ENCODE assay signal across 30 cellular contexts in the genomic region with DNA sequence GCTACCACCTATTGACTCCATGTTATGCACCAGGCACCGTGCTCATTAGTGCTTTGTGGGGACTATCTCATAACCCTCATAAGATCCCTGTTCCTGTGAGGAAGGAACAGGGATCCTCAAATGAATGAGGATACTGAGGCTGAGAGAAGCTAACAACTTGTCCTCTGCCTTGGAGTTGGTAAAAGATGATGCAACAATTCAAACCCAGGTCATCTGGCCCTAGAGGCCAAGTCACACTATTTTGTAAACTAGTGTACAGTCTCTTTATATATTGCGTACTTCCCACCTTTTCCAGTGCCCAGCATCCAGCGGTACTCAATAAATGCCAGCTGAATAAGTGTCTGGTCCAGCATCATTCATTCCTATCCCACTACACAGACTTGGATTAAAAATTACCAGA.
"Had no signal": no experiment of that assay in that cellular context is flagged by ENCODE, and none has a peak within 500 bp of the region (broad histone marks: within the 10 kb centered on the region; RNA-seq: fewer than 3 reads in every experiment).

No MANE protein-coding gene starts in this region.

- H3K27me3 Mint-ChIP-seq: stimulated activated memory B cell treated with anti-CD40 and anti-IgM and Interleukin-4, amounts not matched to agents 10 μg/mL and 1 μg/mL and 100 μg/mL, for 72 hours had no signal

- H3K9ac ChIP-seq: neural progenitor cell, parathyroid adenoma had no signal

- H3K4me1 ChIP-seq: neural progenitor cell, parathyroid adenoma, psoas muscle, spleen, suprapubic skin, testis, tibial artery, transverse colon, upper lobe of right lung, uterus had no signal

- ATAC-seq: natural killer cell; psoas muscle; sciatic nerve; stimulated activated memory B cell treated with anti-CD40 and anti-IgM and Interleukin-4, amounts not matched to agents 10 μg/mL and 1 μg/mL and 100 μg/mL, for 72 hours; stimulated activated naive CD8-positive, alpha-beta T cell treated with anti-CD3 and anti-CD28 coated beads, Interleukin-15, amount 100 ng/mL, for 72 hours; stimulated activated naive CD8-positive, alpha-beta T cell treated with anti-CD3 and anti-CD28 coated beads, Interleukin-15, Interleukin-2, amounts not matched to agents 100 U/mL and 50 U/mL, for 24 hours; upper lobe of right lung had no signal

- H3K9me3 ChIP-seq: ovary, psoas muscle, spleen, suprapubic skin, testis, tibial artery, transverse colon, upper lobe of right lung, uterus had no signal

- H3K27ac ChIP-seq: neural progenitor cell, ovary, parathyroid adenoma, psoas muscle, skin epidermis, spleen, suprapubic skin, testis, tibial artery, transverse colon, upper lobe of right lung, uterus had no signal

- DNase-seq: natural killer cell; occipital lobe; ovary; posterior cingulate gyrus; psoas muscle; spleen; stimulated activated CD4-positive, alpha-beta T cell treated with anti-CD3 and anti-CD28 coated beads, Interleukin-12 subunit alpha, Interleukin-12 subunit beta, amount 100 ng/mL, for 4 hours; stimulated activated CD4-positive, alpha-beta T cell treated with anti-CD3 and anti-CD28 coated beads, Interleukin-1b, Interleukin-23, amount 100 ng/mL, for 48 hours; stimulated activated CD4-positive, alpha-beta T cell treated with anti-CD3 and anti-CD28 coated beads, Interleukin-4, amount 100 ng/mL, for 1 hour; stimulated activated CD4-positive, alpha-beta T cell treated with anti-CD3 and anti-CD28 coated beads, Interleukin-4, amount 100 ng/mL, for 4 hours; stimulated activated CD8-positive, alpha-beta memory T cell treated with anti-CD3 and anti-CD28 coated beads, Interleukin-4, amount 100 ng/mL, for 48 hours; stimulated activated naive CD4-positive, alpha-beta T cell; stimulated activated naive CD8-positive, alpha-beta T cell treated with anti-CD3 and anti-CD28 coated beads, Interleukin-15, amount 100 ng/mL, for 72 hours; stimulated activated naive CD8-positive, alpha-beta T cell treated with anti-CD3 and anti-CD28 coated beads, Interleukin-15, Interleukin-2, amounts not matched to agents 100 U/mL and 50 U/mL, for 24 hours; substantia nigra; testis; tibial artery; transverse colon; upper lobe of right lung; uterus had no signal

- H3K36me3 Mint-ChIP-seq: natural killer cell; neural progenitor cell; stimulated activated memory B cell treated with anti-CD40 and anti-IgM and Interleukin-4, amounts not matched to agents 10 μg/mL and 1 μg/mL and 100 μg/mL, for 72 hours had no signal

- H3K4me2 ChIP-seq: neural progenitor cell, smooth muscle cell had no signal

- H3K79me2 ChIP-seq: parathyroid adenoma had no signal

- H3K27me3 ChIP-seq: neural progenitor cell, ovary, suprapubic skin, testis, transverse colon, upper lobe of right lung, uterus had no signal

- H3K4me3 ChIP-seq: neural progenitor cell, ovary, psoas muscle, skin epidermis, smooth muscle cell, spleen, suprapubic skin, testis, tibial artery, transverse colon, upper lobe of right lung, uterus had no signal

- H2AFZ ChIP-seq: neural progenitor cell, parathyroid adenoma had no signal

- H3K9me3 Mint-ChIP-seq: natural killer cell; nephron; neural progenitor cell; stimulated activated memory B cell treated with anti-CD40 and anti-IgM and Interleukin-4, amounts not matched to agents 10 μg/mL and 1 μg/mL and 100 μg/mL, for 72 hours; stimulated activated naive CD8-positive, alpha-beta T cell treated with anti-CD3 and anti-CD28 coated beads, Interleukin-15, amount 100 ng/mL, for 72 hours; type B pancreatic cell had no signal

- H3K36me3 ChIP-seq: neural progenitor cell, ovary, spleen, suprapubic skin, tibial artery, transverse colon, upper lobe of right lung, uterus had no signal

- H3K27ac Mint-ChIP-seq: natural killer cell; neural progenitor cell; progenitor cell of endocrine pancreas; stimulated activated memory B cell treated with anti-CD40 and anti-IgM and Interleukin-4, amounts not matched to agents 10 μg/mL and 1 μg/mL and 100 μg/mL, for 72 hours; stimulated activated naive CD8-positive, alpha-beta T cell treated with anti-CD3 and anti-CD28 coated beads, Interleukin-15, amount 100 ng/mL, for 72 hours; type B pancreatic cell had no signal

- H3K4me3 Mint-ChIP-seq: natural killer cell; nephron; neural progenitor cell; stimulated activated memory B cell treated with anti-CD40 and anti-IgM and Interleukin-4, amounts not matched to agents 10 μg/mL and 1 μg/mL and 100 μg/mL, for 72 hours; stimulated activated naive CD8-positive, alpha-beta T cell treated with anti-CD3 and anti-CD28 coated beads, Interleukin-15, amount 100 ng/mL, for 72 hours; type B pancreatic cell had no signal

- H3K4me1 Mint-ChIP-seq: natural killer cell; stimulated activated memory B cell treated with anti-CD40 and anti-IgM and Interleukin-4, amounts not matched to agents 10 μg/mL and 1 μg/mL and 100 μg/mL, for 72 hours; stimulated activated naive CD8-positive, alpha-beta T cell treated with anti-CD3 and anti-CD28 coated beads, Interleukin-15, amount 100 ng/mL, for 72 hours had no signal
